ENCODE assay signal across 8 cellular contexts in the genomic region with DNA sequence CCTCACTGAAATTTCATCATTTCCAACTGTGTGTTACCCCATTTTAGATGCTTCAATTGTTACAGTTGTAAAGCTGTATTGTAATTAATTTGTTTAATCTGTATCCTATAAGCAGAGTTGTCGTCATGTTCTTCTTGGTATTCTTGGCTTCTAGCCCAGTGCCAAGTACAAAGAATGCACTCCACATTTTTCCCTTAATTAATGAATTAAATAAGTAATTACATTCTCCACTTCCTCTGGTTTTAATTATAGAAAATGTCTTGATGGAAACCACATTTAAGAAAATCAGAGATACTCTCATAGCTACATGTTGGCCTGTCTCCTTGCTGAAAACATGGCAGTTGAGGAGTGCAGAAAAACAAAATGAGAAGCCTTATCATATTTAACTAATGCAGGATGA. TPM values are rescaled to one million over a fixed set of nuclear protein-coding genes. Genes with fewer than 3 reads are reported as not detected.
DNase-seq lines count a peak whose midpoint lies in the region; ATAC-seq, FAIRE-seq and TF ChIP-seq lines count a peak whose summit lies in the region.

No MANE protein-coding gene starts in this region.

- no peaks in the 10 kb centered on the region for H3K27me3 ChIP-seq in CD8-positive, alpha-beta memory T cell (ENCODE audit: insufficient read depth, low read length, poor library complexity, severe bottlenecking)
- H3K27me3 ChIP-seq in duodenal mucosa (ENCODE audit: control insufficient read depth in 1 of 2, insufficient read depth in 2 of 2, low read length in 2 of 2) (no peaks in the 10 kb centered on the region), osteoblast (ENCODE audit: insufficient read depth, low read length) (no peaks in the 10 kb centered on the region)

- DNase-seq in CD8-positive, alpha-beta memory T cell = no peak
- DNase-seq in NB4 (ENCODE audit: low read depth) (no peak), osteoblast (ENCODE audit: insufficient read length, low spot score, missing footprints) (no peak), omental fat pad (ENCODE audit: low spot score) (no peak), RCC 7860 (ENCODE audit: low spot score) (no peak), NCI-H1436 treated with DMSO at 0.1 percent for 48 hours (lab: John Stamatoyannopoulos, UW) (no peak)

- peaks cover 0 to 6% of the 10 kb centered on the region in 2 donors for H3K27me3 Mint-ChIP-seq in CD8-positive, alpha-beta memory T cell

- no peaks in the 10 kb centered on the region for H3K9me3 Mint-ChIP-seq in CD8-positive, alpha-beta memory T cell

- H4K20me1 ChIP-seq in osteoblast (ENCODE audit: insufficient read depth, low read length) = no peaks in the 10 kb centered on the region

- H3K9ac ChIP-seq in duodenal mucosa (ENCODE audit: low read depth in 1 of 2, low read length in 2 of 2) = peak overlapping the region in 1 of 2 donors; percentile 95

- peak overlapping the region; percentile 98 for H3K4me2 ChIP-seq in osteoblast (ENCODE audit: insufficient read depth, low read length)

- peak overlapping the region; percentile 84 for H3K4me3 ChIP-seq in CD8-positive, alpha-beta memory T cell (ENCODE audit: low read length)
- peak overlapping the region; percentile 83 for H3K4me3 ChIP-seq in NB4 (ENCODE audit: low read depth, low read length)
- H3K4me3 ChIP-seq in duodenal mucosa (ENCODE audit: low read depth in 1 of 2, low read length in 2 of 2) = peak overlapping the region; percentile 98 to 99
- peak overlapping the region; percentile 81 for H3K4me3 ChIP-seq in osteoblast (ENCODE audit: insufficient read depth, low read length)

- no peak for ATAC-seq in HG03571 (IDR thresholded peaks at IDR 0.05; ENCODE audit: unreplicated experiment)
- ATAC-seq in omental fat pad (ENCODE audit: low FRiP score) = no peak

- peaks cover 0 to 14% (median 0%) of the 10 kb centered on the region in 3 donors for H3K36me3 Mint-ChIP-seq in CD8-positive, alpha-beta memory T cell

- TF ChIP-seq POLR2A in NB4 (IDR thresholded peaks at IDR 0.05; ENCODE audit: extremely low read depth, insufficient read length) = no peak

- H3K4me1 Mint-ChIP-seq in CD8-positive, alpha-beta memory T cell = peaks cover 28 to 48% (median 46%) of the 10 kb centered on the region in 3 donors

- H3K4me1 ChIP-seq in CD8-positive, alpha-beta memory T cell (ENCODE audit: insufficient read depth, low read length) = peaks cover 15% of the 10 kb centered on the region
- H3K4me1 ChIP-seq in duodenal mucosa (ENCODE audit: control insufficient read depth in 1 of 2, insufficient read depth in 2 of 2, low read length in 2 of 2) (peaks cover 14 to 15% of the 10 kb centered on the region in 2 donors), osteoblast (ENCODE audit: insufficient read depth, low read length) (peaks cover 19% of the 10 kb centered on the region)

- FAIRE-seq in RCC 7860 (lab: Jason Lieb, UNC) = no peak

- H3K4me3 Mint-ChIP-seq in CD8-positive, alpha-beta memory T cell = peak overlapping the region; percentile 96 to 99 (median 97)

- H3K79me2 ChIP-seq in osteoblast (ENCODE audit: insufficient read depth, low read length) = peaks cover 12% of the 10 kb centered on the region

- peak overlapping the region; percentile 95 for H2AFZ ChIP-seq in osteoblast (ENCODE audit: low read length)

- peak overlapping the region; percentile 99 to 100 (median 99) for H3K27ac Mint-ChIP-seq in CD8-positive, alpha-beta memory T cell

- CTCF ChIA-PET in CD8-positive, alpha-beta memory T cell (lab: Charles Lee) = interaction anchor here (0.6 to 1.2 kb wide), 6 partner anchors 20 to 195 kb away, joined by 3 to 6 read pairs (median 3); no protein-coding TSS in a partner anchor

- no peaks in the 10 kb centered on the region for H3K9me3 ChIP-seq in CD8-positive, alpha-beta memory T cell (ENCODE audit: low read length)
- H3K9me3 ChIP-seq in duodenal mucosa (ENCODE audit: control insufficient read depth in 1 of 2, low read length in 2 of 2) (no peaks in the 10 kb centered on the region), osteoblast (ENCODE audit: low read depth, low read length) (no peaks in the 10 kb centered on the region)

- TF ChIP-seq CTCF in NB4 (IDR thresholded peaks at IDR 0.05; ENCODE audit: low read depth, low read length) (no peak), osteoblast (IDR thresholded peaks at IDR 0.05; ENCODE audit: extremely low read depth, low read depth, low read length) (no peak), omental fat pad (IDR thresholded peaks at IDR 0.05) (no peak)

- peak overlapping the region; percentile 95 for H3K27ac ChIP-seq in CD8-positive, alpha-beta memory T cell (ENCODE audit: low read depth, low read length)
- no peak overlapping the region for H3K27ac ChIP-seq in duodenal mucosa (ENCODE audit: low read depth, low read length)
- H3K27ac ChIP-seq in osteoblast (ENCODE audit: low read depth, low read length) = peak overlapping the region; percentile 88

- H3K36me3 ChIP-seq in CD8-positive, alpha-beta memory T cell (ENCODE audit: insufficient read depth, low read length) = no peaks in the 10 kb centered on the region
- no peaks in the 10 kb centered on the region for H3K36me3 ChIP-seq in duodenal mucosa (ENCODE audit: control insufficient read depth in 1 of 2, insufficient read depth in 2 of 2, low read length in 2 of 2)
- no peaks in the 10 kb centered on the region for H3K36me3 ChIP-seq in osteoblast (ENCODE audit: insufficient read depth, low read length)

- POLR2A ChIA-PET in CD8-positive, alpha-beta memory T cell (lab: Charles Lee) = interaction anchor here (0.7 to 1.8 kb wide), 4 partner anchors 39 to 75 kb away, joined by 3 to 10 read pairs (median 8); a partner anchor contains a TSS

RNA-seq across cellular contexts. Expression of a gene that starts 0.7 kb away (rescaled TPM):
- total RNA-seq in CD8-positive, alpha-beta memory T cell = not detected
- polyA plus RNA-seq in CD8-positive, alpha-beta memory T cell = not detected
- 0.29 and 0.36 TPM in 2 replicates for total RNA-seq in osteoblast
- 1 to 10 TPM in 1 of 4 donors, under 1 TPM in 2, not detected in 1; 0.47 to 3.5 (median 0.56) TPM for total RNA-seq in omental fat pad

RNA-seq across cellular contexts. Expression of a gene that starts 0.8 kb away (rescaled TPM):
- 10 to 100 TPM; 12.4 to 14.4 TPM for total RNA-seq in CD8-positive, alpha-beta memory T cell
- polyA plus RNA-seq in CD8-positive, alpha-beta memory T cell = 30.1 TPM
- total RNA-seq in osteoblast (27.9 and 28.0 TPM in 2 replicates), omental fat pad (10 to 100 TPM; 21.3 to 54.5 (median 33.9) TPM)

RNA-seq across cellular contexts. Expression of a gene that starts 56.5 kb away (rescaled TPM):
- total RNA-seq in CD8-positive, alpha-beta memory T cell = 10 to 100 TPM; 24.9 to 25.6 TPM
- polyA plus RNA-seq in CD8-positive, alpha-beta memory T cell = 56.5 TPM
- total RNA-seq in osteoblast (18.5 and 23.9 TPM in 2 replicates), omental fat pad (10 to 100 TPM; 10.7 to 22.1 (median 16.3) TPM)
